In the genomic region with DNA sequence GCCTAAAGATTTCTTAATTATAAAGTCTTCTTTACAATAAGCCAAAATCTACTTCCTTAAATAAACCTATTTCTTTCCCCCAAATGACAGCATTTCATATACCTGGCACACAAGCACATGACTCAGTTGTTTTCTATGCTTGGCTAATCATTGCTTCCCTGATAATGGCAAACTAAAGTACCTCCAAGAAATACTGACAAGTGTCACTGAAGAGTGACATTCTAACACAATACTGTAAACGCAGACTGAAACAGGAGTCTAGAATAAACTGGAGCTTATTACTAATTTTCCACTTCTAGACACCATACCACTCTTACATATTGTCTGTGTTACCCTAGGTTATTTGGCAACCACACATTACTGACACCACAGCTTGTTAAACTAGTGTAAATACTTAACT, we compare ENCODE assay signal across 28 cellular contexts. TPM values are rescaled to one million over a fixed set of nuclear protein-coding genes. Genes with fewer than 3 reads are reported as not detected.
DNase-seq lines count a peak whose midpoint lies in the region; ATAC-seq, FAIRE-seq and TF ChIP-seq lines count a peak whose summit lies in the region.
"Had no signal": no experiment of that assay in that cellular context is flagged by ENCODE, and none has a peak within 500 bp of the region (broad histone marks: within the 10 kb centered on the region; RNA-seq: fewer than 3 reads in every experiment).

No MANE protein-coding gene starts in this region.

- DNase-seq in HepG2 (ENCODE audit: low spot score) (no peak), right lobe of liver (no peak), PC-3 (no peak), immature natural killer cell (no peak), epidermal melanocyte (ENCODE audit: insufficient read length, low spot score) (no peak), OCI-M1 (lab: John Stamatoyannopoulos, UW) (no peak)
- DNase-seq: activated CD4-positive, alpha-beta T cell treated with anti-CD3 and anti-CD28 coated beads, Interleukin-2, amount 50 U/mL, for 1 hour; activated CD8-positive, alpha-beta memory T cell treated with anti-CD3 and anti-CD28 coated beads, Interleukin-2, amount 50 U/mL, for 48 hours; C1 segment of cervical spinal cord; caudate nucleus; dermis blood vessel endothelial cell; HCEC 1CT; islet precursor cell; NCI-H2029 treated with DMSO at 0.1 percent for 48 hours; NCI-H345; NCI-H748 treated with DMSO at 0.1 percent for 48 hours; nucleus accumbens; small intestine; stimulated activated CD4-positive, alpha-beta T cell treated with anti-CD3 and anti-CD28 coated beads, Interleukin-1b, Interleukin-23, amount 100 ng/mL, for 48 hours; uterus had no signal

- no peak overlapping the region for H3K4me3 Mint-ChIP-seq in immature natural killer cell
- H3K4me3 Mint-ChIP-seq: T-helper 2 cell treated with Interferon-gamma antibody and Interleukin-4, amounts not matched to agents 5 μg/mL and 100 μg/mL, for 36 hours had no signal

- intact Hi-C loops in HepG2 (cut with micrococcal nuclease; ENCODE audit: unreplicated experiment) (no loop called here), right lobe of liver (cut with DNase I) (no loop called here), PC-3 (cut with micrococcal nuclease) (no loop called here)

- no peak for TF ChIP-seq EP300 in HepG2 (IDR thresholded peaks at IDR 0.05; ENCODE audit: low read depth in 2 of 2, low read length in 2 of 2)
- TF ChIP-seq EP300 in HepG2 (CRISPR knock-in tag; IDR thresholded peaks at IDR 0.05; ENCODE audit: borderline replicate concordance): no peak

- H4K20me1 ChIP-seq in HepG2 (ENCODE audit: insufficient read depth, low read length) (peaks cover 56% of the 10 kb centered on the region), PC-3 (ENCODE audit: low read length) (peaks cover 77% of the 10 kb centered on the region)

- POLR2A ChIA-PET in HepG2 (lab: Yijun Ruan, JAX) (no interaction called here), PC-3 (lab: Charles Lee; ENCODE audit: unreplicated experiment) (no interaction called here)

- no peaks in the 10 kb centered on the region for H3K9me2 ChIP-seq in PC-3 (replicated peaks; ENCODE audit: low read length)

- H3K27me3 ChIP-seq in HepG2 (ENCODE audit: control insufficient read depth in 1 of 2, insufficient read depth in 2 of 2, low read length in 2 of 2) (no peaks in the 10 kb centered on the region), right lobe of liver (no peaks in the 10 kb centered on the region), PC-3 (ENCODE audit: low read length) (no peaks in the 10 kb centered on the region)
- H3K27me3 ChIP-seq: ascending aorta, gastroesophageal sphincter, suprapubic skin, uterus had no signal

- H2AFZ ChIP-seq in HepG2 (ENCODE audit: low read length) (no peak overlapping the region), PC-3 (ENCODE audit: low read length) (no peak overlapping the region)

- BruUV-seq in HepG2 (replicated peaks; lab: Mats Ljungman, UMichigan): no TSS peak
- BruUV-seq in PC-3 (replicated peaks; lab: Mats Ljungman, UMichigan): no TSS peak

- TF ChIP-seq RAD21 in HepG2 (CRISPR knock-in tag; IDR thresholded peaks at IDR 0.05): no peak

- no peak overlapping the region for H3K4me2 ChIP-seq in HepG2 (ENCODE audit: low read depth, low read length)
- no peak overlapping the region for H3K4me2 ChIP-seq in PC-3 (ENCODE audit: low read length)

- ATAC-seq in HepG2 (no peak), right lobe of liver (no peak), PC-3 (0 out of 2 replicates have a peak, but pooled peaks have one; percentile 15), GM21360 (IDR thresholded peaks at IDR 0.05; ENCODE audit: unreplicated experiment) (no peak)
- ATAC-seq: gastroesophageal sphincter had no signal

- H3K79me2 ChIP-seq in HepG2 (ENCODE audit: insufficient read depth, low read length) (peaks cover 86% of the 10 kb centered on the region), PC-3 (ENCODE audit: low read length) (peaks cover 95% of the 10 kb centered on the region)

- peak overlapping the region in 4 of 6 donors; percentile 12 to 73 (median 37) for H3K27ac Mint-ChIP-seq in immature natural killer cell
- H3K27ac Mint-ChIP-seq: T-helper 2 cell treated with Interferon-gamma antibody and Interleukin-4, amounts not matched to agents 5 μg/mL and 100 μg/mL, for 36 hours had no signal

- H3K36me3 Mint-ChIP-seq in immature natural killer cell: peaks cover 7 to 36% (median 16%) of the 10 kb centered on the region in 3 donors

- TF ChIP-seq CTCF in HepG2 (CRISPR knock-in tag; IDR thresholded peaks at IDR 0.05) (no peak), right lobe of liver (IDR thresholded peaks at IDR 0.05) (no peak), PC-3 (conservative IDR thresholded peaks at IDR 0.05; ENCODE audit: low read depth, low read length) (no peak)

- peaks cover 46 to 78% of the 10 kb centered on the region in 2 donors for H3K4me1 Mint-ChIP-seq in immature natural killer cell

- 100% methylated on average over 1 of the region's 1 CpG for WGBS in HepG2 (ENCODE audit: low lambda C conversion rate)
- 92% methylated on average over 1 of the region's 1 CpG for WGBS in right lobe of liver (ENCODE audit: insufficient coverage, low coverage, low lambda C conversion rate, missing lambda C conversion rate)

- no peaks in the 10 kb centered on the region for H3K9me3 ChIP-seq in HepG2 (ENCODE audit: low read length)
- no peaks in the 10 kb centered on the region for H3K9me3 ChIP-seq in right lobe of liver
- H3K9me3 ChIP-seq in PC-3 (ENCODE audit: low read length): no peaks in the 10 kb centered on the region
- H3K9me3 ChIP-seq: ascending aorta, gastroesophageal sphincter, suprapubic skin, uterus had no signal

- H3K9ac ChIP-seq in HepG2 (ENCODE audit: insufficient read depth, low read depth, low read length): no peak overlapping the region
- no peak overlapping the region for H3K9ac ChIP-seq in PC-3 (ENCODE audit: low read length)

- CTCF ChIA-PET in HepG2 (lab: Yijun Ruan, JAX; ENCODE audit: low intra/inter-chr PET ratio, low total read pairs): no interaction called here
- CTCF ChIA-PET in PC-3 (lab: Charles Lee): no interaction called here

- no peaks in the 10 kb centered on the region for H3F3A ChIP-seq in PC-3 (ENCODE audit: low read length, unreplicated experiment)

- peaks cover 15 to 90% of the 10 kb centered on the region in 2 experiments for H3K36me3 ChIP-seq in HepG2 (replicated peaks in 1 of 2; ENCODE audit: control insufficient read depth in 1 of 2, insufficient read depth in 2 of 2, low read length in 2 of 2)
- H3K36me3 ChIP-seq in right lobe of liver: peaks cover 2 to 82% (median 18%) of the 10 kb centered on the region in 4 donors
- peaks cover 75% of the 10 kb centered on the region for H3K36me3 ChIP-seq in PC-3 (ENCODE audit: low read depth, low read length)
- H3K36me3 ChIP-seq: uterus had no signal

- TF ChIP-seq POLR2A in HepG2 (IDR thresholded peaks at IDR 0.05; ENCODE audit: insufficient read depth in 1 of 2, low read depth in 2 of 2, low read length in 2 of 2): no peak
- no peak for TF ChIP-seq POLR2A in right lobe of liver (IDR thresholded peaks at IDR 0.05)

- H3K27ac ChIP-seq in HepG2 (ENCODE audit: extremely low read length, insufficient read depth, low read length): no peak overlapping the region
- H3K27ac ChIP-seq in right lobe of liver: no peak overlapping the region
- no peak overlapping the region for H3K27ac ChIP-seq in PC-3 (ENCODE audit: low read length)
- H3K27ac ChIP-seq: ascending aorta, gastroesophageal sphincter, RWPE1, SK-N-MC, suprapubic skin, uterus had no signal

- peaks cover 1 to 2% (median 1%) of the 10 kb centered on the region in 3 donors for H3K27me3 Mint-ChIP-seq in immature natural killer cell (ENCODE audit: low read depth in 3 of 3)

- in situ Hi-C loops in HepG2 (cut with HindIII; ENCODE audit: extremely low pct_ligation_motif_present, low pct_unique_long_range_greater_than_20kb): no loop called here

- H3K4me3 ChIP-seq in HepG2 (replicated peaks in 1 of 3; ENCODE audit: insufficient read depth in 1 of 3, low read depth in 2 of 3, low read length in 3 of 3) (no peak overlapping the region), right lobe of liver (no peak overlapping the region), PC-3 (ENCODE audit: low read length) (no peak overlapping the region)
- H3K4me3 ChIP-seq: ascending aorta, gastroesophageal sphincter, SK-N-MC, suprapubic skin, uterus had no signal

- H3K9me3 Mint-ChIP-seq in immature natural killer cell: no peaks in the 10 kb centered on the region
- H3K9me3 Mint-ChIP-seq: T-helper 2 cell treated with Interferon-gamma antibody and Interleukin-4, amounts not matched to agents 5 μg/mL and 100 μg/mL, for 36 hours had no signal

- FAIRE-seq in HepG2 (lab: Jason Lieb, UNC): no peak
- FAIRE-seq: endometrium, small intestine had no signal

- H3K4me1 ChIP-seq in HepG2 (ENCODE audit: insufficient read depth, low read length): 0 out of 2 replicates have a peak, but pooled peaks cover 5% of the 10 kb centered on the region
- H3K4me1 ChIP-seq in right lobe of liver: no peaks in the 10 kb centered on the region
- no peaks in the 10 kb centered on the region for H3K4me1 ChIP-seq in PC-3 (ENCODE audit: insufficient read depth, low read length)
- H3K4me1 ChIP-seq: ascending aorta, uterus had no signal

RNA-seq across cellular contexts. Expression of gene SYNCRIP, which starts 14.3 kb away (rescaled TPM):
- 112 and 183 TPM in 2 replicates for total RNA-seq in HepG2 (2016; rRNA removed; fragmentation: Illumina TruSeq; extraction: Trizol)
- total RNA-seq in HepG2 (2016; cell fraction: cytosol; rRNA removed; fragmentation: Illumina TruSeq; extraction: Trizol; ENCODE audit: low read depth): 11.4 and 13.0 TPM in 2 replicates
- total RNA-seq in HepG2 (2016; cell fraction: insoluble cytoplasmic fraction; rRNA removed; fragmentation: Illumina TruSeq; extraction: Trizol): 101 and 177 TPM in 2 replicates
- total RNA-seq in HepG2 (2016; cell fraction: membrane; rRNA removed; fragmentation: Illumina TruSeq; extraction: Trizol): 28.5 and 32.6 TPM in 2 replicates
- total RNA-seq in HepG2 (2016; cell fraction: nucleus; rRNA removed; fragmentation: Illumina TruSeq; extraction: Trizol): 112 TPM in 2 replicates
- 6.8 and 8.1 TPM in 2 replicates for polyA plus RNA-seq in HepG2 (2011; rRNA removed)
- 3.2 and 5.2 TPM in 2 replicates for polyA plus RNA-seq in HepG2 (2011; cell fraction: cytosol; rRNA removed)
- polyA plus RNA-seq in HepG2 (2011; cell fraction: nucleus; rRNA removed): 6.9 and 7.9 TPM in 2 replicates
- polyA plus RNA-seq in HepG2 (2012): 41.5 and 63.8 TPM in 2 replicates
- polyA plus RNA-seq in HepG2 (2016; cell fraction: cytosol; fragmentation: Illumina TruSeq; extraction: Trizol; ENCODE audit: low read depth): 5.1 and 5.8 TPM in 2 replicates
- 185 and 186 TPM in 2 replicates for polyA plus RNA-seq in HepG2 (2016; cell fraction: insoluble cytoplasmic fraction; fragmentation: Illumina TruSeq; extraction: Trizol; ENCODE audit: low read depth)
- 12.7 and 15.0 TPM in 2 replicates for polyA plus RNA-seq in HepG2 (2016; cell fraction: membrane; fragmentation: Illumina TruSeq; extraction: Trizol; ENCODE audit: low read depth)
- 74.1 and 83.2 TPM in 2 replicates for polyA plus RNA-seq in HepG2 (2016; cell fraction: nucleus; fragmentation: Illumina TruSeq; extraction: Trizol; ENCODE audit: insufficient read depth, low read depth)
- polyA minus RNA-seq in HepG2 (2011; rRNA and poly(A)+ RNA removed; ENCODE audit: low replicate concordance): 7.5 and 23.4 TPM in 2 replicates
- polyA minus RNA-seq in HepG2 (2011; cell fraction: cytosol; rRNA and poly(A)+ RNA removed): 13.1 and 17.5 TPM in 2 replicates
- 70.1 and 89.5 TPM in 2 replicates for polyA minus RNA-seq in HepG2 (2011; cell fraction: nucleus; rRNA and poly(A)+ RNA removed)
- total RNA-seq in right lobe of liver: 10 to 100 TPM; 27.8 to 47.3 (median 39.4) TPM
- total RNA-seq in PC-3 (2014; rRNA removed): 63.8 and 76.6 TPM in 2 replicates
- 10 to 100 TPM; 39.1 to 83.6 (median 46.8) TPM for polyA plus RNA-seq in immature natural killer cell

RNA-seq across cellular contexts. Expression of gene SNX14, which starts 34.7 kb away (rescaled TPM):
- total RNA-seq in HepG2 (2016; rRNA removed; fragmentation: Illumina TruSeq; extraction: Trizol) (61.9 and 112 TPM in 2 replicates), right lobe of liver (10 to 100 TPM; 35.0 to 72.5 (median 51.9) TPM), PC-3 (2014; rRNA removed) (64.4 and 65.4 TPM in 2 replicates)
- 41.2 and 50.0 TPM in 2 replicates for total RNA-seq in HepG2 (2016; cell fraction: cytosol; rRNA removed; fragmentation: Illumina TruSeq; extraction: Trizol; ENCODE audit: low read depth)
- 54.2 and 101 TPM in 2 replicates for total RNA-seq in HepG2 (2016; cell fraction: insoluble cytoplasmic fraction; rRNA removed; fragmentation: Illumina TruSeq; extraction: Trizol)
- 32.9 and 40.9 TPM in 2 replicates for total RNA-seq in HepG2 (2016; cell fraction: membrane; rRNA removed; fragmentation: Illumina TruSeq; extraction: Trizol)
- 146 and 153 TPM in 2 replicates for total RNA-seq in HepG2 (2016; cell fraction: nucleus; rRNA removed; fragmentation: Illumina TruSeq; extraction: Trizol)
- polyA plus RNA-seq in HepG2 (2011; rRNA removed) (70.1 and 83.5 TPM in 2 replicates), immature natural killer cell (10 to 100 TPM; 49.0 to 83.1 (median 67.1) TPM)
- polyA plus RNA-seq in HepG2 (2011; cell fraction: cytosol; rRNA removed): 33.1 and 52.9 TPM in 2 replicates
- polyA plus RNA-seq in HepG2 (2011; cell fraction: nucleus; rRNA removed): 54.3 and 59.6 TPM in 2 replicates
- 72.4 and 94.2 TPM in 2 replicates for polyA plus RNA-seq in HepG2 (2012)
- 6.0 and 7.3 TPM in 2 replicates for polyA plus RNA-seq in HepG2 (2016; cell fraction: cytosol; fragmentation: Illumina TruSeq; extraction: Trizol; ENCODE audit: low read depth)
- polyA plus RNA-seq in HepG2 (2016; cell fraction: insoluble cytoplasmic fraction; fragmentation: Illumina TruSeq; extraction: Trizol; ENCODE audit: low read depth): 42.2 and 43.7 TPM in 2 replicates
- 12.2 and 13.6 TPM in 2 replicates for polyA plus RNA-seq in HepG2 (2016; cell fraction: membrane; fragmentation: Illumina TruSeq; extraction: Trizol; ENCODE audit: low read depth)
- polyA plus RNA-seq in HepG2 (2016; cell fraction: nucleus; fragmentation: Illumina TruSeq; extraction: Trizol; ENCODE audit: insufficient read depth, low read depth): 146 and 157 TPM in 2 replicates
- polyA minus RNA-seq in HepG2 (2011; rRNA and poly(A)+ RNA removed; ENCODE audit: low replicate concordance): 25.1 and 77.1 TPM in 2 replicates
- 52.8 and 53.6 TPM in 2 replicates for polyA minus RNA-seq in HepG2 (2011; cell fraction: cytosol; rRNA and poly(A)+ RNA removed)
- 161 and 172 TPM in 2 replicates for polyA minus RNA-seq in HepG2 (2011; cell fraction: nucleus; rRNA and poly(A)+ RNA removed)
